ENCODE assay signal across 24 cellular contexts in genomic region chrX:138872537-138872936, GRCh38.
"Had no signal": no experiment of that assay in that cellular context is flagged by ENCODE, and none has a peak within 500 bp of the region (broad histone marks: within the 10 kb centered on the region; RNA-seq: fewer than 3 reads in every experiment).

No MANE protein-coding gene starts in this region.

- H3K36me3 ChIP-seq: esophagus squamous epithelium, left ventricle myocardium inferior, lower lobe of right lung, neutrophil, right lobe of liver, spleen, stomach had no signal

- H3K4me1 ChIP-seq: esophagus squamous epithelium, foreskin keratinocyte, left ventricle myocardium inferior, lower lobe of right lung, psoas muscle, right lobe of liver, spleen, stomach had no signal

- H3K27me3 Mint-ChIP-seq: effector memory CD8-positive, alpha-beta T cell; memory B cell had no signal

- H3K27me3 ChIP-seq: esophagus squamous epithelium, foreskin keratinocyte, neutrophil, right lobe of liver, spleen, stomach had no signal

- H3K4me1 Mint-ChIP-seq: memory B cell had no signal

- H3K4me3 Mint-ChIP-seq: effector memory CD8-positive, alpha-beta T cell; memory B cell; natural killer cell treated with Interleukin-12 subunit alpha and Interleukin-12 subunit beta and Interleukin-15 and Interleukin-18, amount 100 ng/mL, for 72 hours had no signal

- H3K9me3 Mint-ChIP-seq: natural killer cell treated with Interleukin-12 subunit alpha and Interleukin-12 subunit beta and Interleukin-15 and Interleukin-18, amount 100 ng/mL, for 72 hours had no signal

- FAIRE-seq: kidney, urothelium cell line had no signal

- H3K9me3 ChIP-seq: esophagus squamous epithelium, left ventricle myocardium inferior, lower lobe of right lung, neutrophil, psoas muscle, right lobe of liver had no signal

- H3K27ac Mint-ChIP-seq: effector memory CD8-positive, alpha-beta T cell; memory B cell; natural killer cell treated with Interleukin-12 subunit alpha and Interleukin-12 subunit beta and Interleukin-15 and Interleukin-18, amount 100 ng/mL, for 72 hours had no signal

- DNase-seq: dorsolateral prefrontal cortex; effector memory CD8-positive, alpha-beta T cell; esophagus squamous epithelium; foreskin keratinocyte; kidney; left cardiac atrium; left ventricle myocardium inferior; lower lobe of right lung; midbrain; psoas muscle; retina; right lobe of liver; spleen; stimulated activated CD4-positive, alpha-beta T cell treated with anti-CD3 and anti-CD28 coated beads, Interleukin-2, amount 100 ng/mL, for 24 hours; stimulated activated CD4-positive, alpha-beta T cell treated with anti-CD3 and anti-CD28 coated beads, Interleukin-4, amount 100 ng/mL, for 4 hours; stimulated activated naive CD4-positive, alpha-beta T cell; stomach; substantia nigra; trophoblast cell had no signal

- H3K27ac ChIP-seq: coronary artery, dorsolateral prefrontal cortex, esophagus squamous epithelium, foreskin keratinocyte, left ventricle myocardium inferior, lower lobe of right lung, neutrophil, psoas muscle, right lobe of liver, spleen, stomach had no signal

- H3K4me3 ChIP-seq: coronary artery, dorsolateral prefrontal cortex, esophagus squamous epithelium, left ventricle myocardium inferior, lower lobe of right lung, psoas muscle, right lobe of liver, spleen, stomach had no signal

- H3K36me3 Mint-ChIP-seq: memory B cell; natural killer cell treated with Interleukin-12 subunit alpha and Interleukin-12 subunit beta and Interleukin-15 and Interleukin-18, amount 100 ng/mL, for 72 hours had no signal
